1 cellular context compared by ENCODE assay signal in the genomic region with DNA sequence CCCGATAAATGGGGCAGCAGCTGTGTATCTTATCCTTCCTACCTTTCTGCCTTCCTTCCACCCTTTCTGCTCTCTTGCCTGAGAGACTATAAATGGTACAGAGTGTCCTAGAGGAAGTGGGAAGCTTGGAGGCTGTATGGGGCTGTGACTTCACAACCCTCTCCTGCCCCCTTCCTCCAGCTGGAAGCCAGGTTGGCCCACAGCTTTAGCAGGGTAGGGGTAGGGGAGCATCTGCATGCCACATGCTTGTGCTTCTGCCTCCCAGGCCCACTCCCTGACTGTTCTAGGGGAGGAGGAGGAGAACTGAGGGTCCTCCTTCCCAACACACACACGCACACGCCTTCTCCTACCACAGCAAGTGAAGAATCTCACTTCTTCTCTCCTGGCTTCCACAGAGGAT.
TF ChIP-seq lines count a peak whose summit lies in the region.

No MANE protein-coding gene starts in this region.

TF ChIP-seq in endothelial cell of umbilical vein, 7 proteins besides CTCF, POLR2A, EP300 and RAD21:
- TF ChIP-seq GATA2 (IDR thresholded peaks at IDR 0.05; ENCODE audit: insufficient read depth, insufficient read length, low read depth, low read length): no peak
- no peak for TF ChIP-seq FOS (IDR thresholded peaks at IDR 0.05; ENCODE audit: borderline replicate concordance, insufficient read depth, low read length)
- TF ChIP-seq MYC (IDR thresholded peaks at IDR 0.05; ENCODE audit: low read depth, low read length): no peak
- TF ChIP-seq EZH2 (IDR thresholded peaks at IDR 0.05; ENCODE audit: borderline replicate concordance, low read depth, low read length, severe bottlenecking): no peak
- TF ChIP-seq, protein P1, sequence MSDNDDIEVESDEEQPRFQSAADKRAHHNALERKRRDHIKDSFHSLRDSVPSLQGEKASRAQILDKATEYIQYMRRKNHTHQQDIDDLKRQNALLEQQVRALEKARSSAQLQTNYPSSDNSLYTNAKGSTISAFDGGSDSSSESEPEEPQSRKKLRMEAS (IDR thresholded peaks at IDR 0.05; ENCODE audit: insufficient read depth, insufficient read length): no peak
- TF ChIP-seq POLR2AphosphoS5 (IDR thresholded peaks at IDR 0.05; ENCODE audit: insufficient read depth, low read depth, low read length): no peak
- no peak for TF ChIP-seq JUN (IDR thresholded peaks at IDR 0.05; ENCODE audit: borderline replicate concordance, insufficient read depth, insufficient read length, low read depth)
